In the genomic region with DNA sequence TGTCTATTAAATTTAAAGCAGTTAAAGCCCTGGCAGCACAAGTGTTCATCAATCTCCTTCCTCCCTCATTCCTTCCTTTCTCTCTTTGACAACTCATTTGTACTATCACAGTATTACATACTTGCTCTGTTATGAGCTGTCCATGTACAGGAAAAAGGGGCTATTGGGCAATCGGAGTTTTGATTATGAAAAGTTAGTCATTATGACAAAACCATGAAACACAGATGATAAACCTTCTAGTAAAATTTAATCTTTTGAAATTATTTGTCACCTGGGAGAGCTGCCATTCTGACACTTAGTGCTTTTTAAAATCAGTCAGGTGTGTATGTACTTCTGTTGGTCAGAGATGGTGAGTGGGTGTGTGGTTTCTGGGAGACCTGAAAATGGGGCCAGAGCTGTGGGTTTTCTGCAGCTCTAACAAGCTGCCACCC, we compare ENCODE assay signal across 8 cellular contexts. TPM values are rescaled to one million over a fixed set of nuclear protein-coding genes. Genes with fewer than 3 reads are reported as not detected.
DNase-seq lines count a peak whose midpoint lies in the region; ATAC-seq and TF ChIP-seq lines count a peak whose summit lies in the region.
"Had no signal": no experiment of that assay in that cellular context is flagged by ENCODE, and none has a peak within 500 bp of the region (broad histone marks: within the 10 kb centered on the region; RNA-seq: fewer than 3 reads in every experiment).

No MANE protein-coding gene starts in this region.

- TF ChIP-seq POLR2A in gastroesophageal sphincter (IDR thresholded peaks at IDR 0.05): no peak

- ATAC-seq in gastroesophageal sphincter: peak; percentile 82
- no peak for ATAC-seq in HG03139 (IDR thresholded peaks at IDR 0.05; ENCODE audit: unreplicated experiment)

- peak overlapping the region; percentile 64 for H3K27ac Mint-ChIP-seq in HFFc6

- H3K27me3 Mint-ChIP-seq in HFFc6 (ENCODE audit: insufficient read depth): no peaks in the 10 kb centered on the region

- H3K27me3 ChIP-seq in gastroesophageal sphincter: no peaks in the 10 kb centered on the region

- no peak overlapping the region for H3K4me3 ChIP-seq in gastroesophageal sphincter

- no peaks in the 10 kb centered on the region for H3K9me3 ChIP-seq in gastroesophageal sphincter

- peak overlapping the region; percentile 38 for H3K4me3 Mint-ChIP-seq in HFFc6

- peaks cover 14 to 83% (median 41%) of the 10 kb centered on the region in 3 donors for H3K4me1 ChIP-seq in gastroesophageal sphincter

- DNase-seq in HFFc6 (peak; percentile 68), SW 1271 (lab: John Stamatoyannopoulos, UW) (peak; percentile 31 to 41), iPS-NIHi11 (ENCODE audit: low spot score) (no peak), NCI-H345 (lab: John Stamatoyannopoulos, UW) (no peak)
- DNase-seq in stimulated activated CD4-positive, alpha-beta T cell treated with anti-CD3 and anti-CD28 coated beads, TNF-alpha, amount 100 ng/mL, for 48 hours (ENCODE audit: low read depth in 3 of 3): peak in 2 of 3 donors; percentile 43 to 55
- DNase-seq: left cardiac atrium had no signal

- no peak for TF ChIP-seq EP300 in gastroesophageal sphincter (IDR thresholded peaks at IDR 0.05)

- H3K36me3 Mint-ChIP-seq in HFFc6 (ENCODE audit: low read depth): peaks cover 4% of the 10 kb centered on the region; the same call in 1 of the 2 replicates

- H3K9me3 Mint-ChIP-seq in HFFc6: no peaks in the 10 kb centered on the region

- peak overlapping the region; percentile 24 to 50 (median 38) for H3K27ac ChIP-seq in gastroesophageal sphincter

- 0 to 13% methylated on average over 1 of the region's 1 CpG for WGBS in gastroesophageal sphincter (ENCODE audit: low coverage in 1 of 2), 2 donors

- TF ChIP-seq CTCF in HFFc6 (IDR thresholded peaks at IDR 0.05) (no peak), gastroesophageal sphincter (IDR thresholded peaks at IDR 0.05) (no peak)

- H3K4me1 Mint-ChIP-seq in HFFc6 (ENCODE audit: low read depth): peaks cover 92% of the 10 kb centered on the region

- H3K36me3 ChIP-seq in gastroesophageal sphincter: no peaks in the 10 kb centered on the region

RNA-seq across cellular contexts. Expression of gene MAP4K4, which starts 39.4 kb away (rescaled TPM):
- total RNA-seq in HFFc6 (2021; fragmentation: NEBNext Ultra II Directional; extraction: Animal tissue kit (Norgen Biotek cat#: 25700)): 100 to 1,000 TPM; 103 to 124 (median 121) TPM
- total RNA-seq in gastroesophageal sphincter: 10 to 100 TPM; 35.8 to 59.5 (median 48.9) TPM

Comparison
In these comparisons a context has a peak if more than half of its experiments do, and no peak if none do; other contexts are left out.
1. DNase-seq: peak in HFFc6 (single experiment), SW 1271 (2 of 2) and stimulated activated CD4-positive, alpha-beta T cell treated with anti-CD3 and anti-CD28 coated beads, TNF-alpha, amount 100 ng/mL, for 48 hours (2 of 3); none in iPS-NIHi11 (single experiment) and NCI-H345 (single experiment).